ENCODE assay signal across 8 cellular contexts in the genomic region with DNA sequence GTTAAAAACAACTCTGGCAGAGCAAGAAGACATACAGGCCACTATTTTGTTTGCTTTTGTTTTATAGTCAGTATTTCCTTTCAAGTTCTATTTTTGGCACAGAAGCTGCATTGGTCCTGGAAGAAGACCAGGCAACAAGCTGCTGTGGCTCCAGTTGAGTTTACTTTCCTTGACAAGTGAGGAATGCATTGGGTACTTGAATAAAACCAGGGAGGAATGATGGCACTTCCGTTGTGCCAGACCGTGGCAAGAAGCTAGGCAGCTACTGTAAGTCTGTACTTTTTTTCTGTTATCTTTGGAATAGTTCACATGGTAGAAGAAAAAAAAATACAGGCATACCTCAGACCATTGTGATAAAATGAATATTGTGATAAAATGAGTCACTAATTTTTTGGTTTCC.
DNase-seq lines count a peak whose midpoint lies in the region; ATAC-seq and FAIRE-seq lines count a peak whose summit lies in the region.

No MANE protein-coding gene starts in this region.

- peak; percentile 46 for DNase-seq in NCI-H1092 treated with DMSO at 0.1 percent for 48 hours (lab: John Stamatoyannopoulos, UW)
- DNase-seq in NCI-H1092 (lab: John Stamatoyannopoulos, UW), result no peak
- DNase-seq in RCC 7860 (ENCODE audit: low spot score), result peak; percentile 60
- DNase-seq in fibroblast of peridontal ligament (ENCODE audit: extremely low read depth), result peak; percentile 84
- peak; percentile 31 for DNase-seq in smooth muscle cell of the brain vasculature (ENCODE audit: low read depth, low spot score)
- DNase-seq in NOMO-1 treated with dmso at 0.1 percent for 144 hours (lab: John Stamatoyannopoulos, UW; ENCODE audit: unreplicated experiment), result no peak

- no peak for ATAC-seq in GM21447 (IDR thresholded peaks at IDR 0.05; ENCODE audit: unreplicated experiment)
- no peak for ATAC-seq in HG03460 (IDR thresholded peaks at IDR 0.05; ENCODE audit: unreplicated experiment)

- FAIRE-seq in RCC 7860 (lab: Jason Lieb, UNC), result peak; percentile 40

Comparison
In these comparisons a context has a peak if more than half of its experiments do, and no peak if none do; other contexts are left out.
1. DNase-seq: peak in NCI-H1092 treated with DMSO at 0.1 percent for 48 hours (single experiment), RCC 7860 (single experiment), fibroblast of peridontal ligament (single experiment) and smooth muscle cell of the brain vasculature (single experiment); none in NCI-H1092 (single experiment) and NOMO-1 treated with dmso at 0.1 percent for 144 hours (single experiment).